ENCODE assay signal across 14 cellular contexts in the genomic region with DNA sequence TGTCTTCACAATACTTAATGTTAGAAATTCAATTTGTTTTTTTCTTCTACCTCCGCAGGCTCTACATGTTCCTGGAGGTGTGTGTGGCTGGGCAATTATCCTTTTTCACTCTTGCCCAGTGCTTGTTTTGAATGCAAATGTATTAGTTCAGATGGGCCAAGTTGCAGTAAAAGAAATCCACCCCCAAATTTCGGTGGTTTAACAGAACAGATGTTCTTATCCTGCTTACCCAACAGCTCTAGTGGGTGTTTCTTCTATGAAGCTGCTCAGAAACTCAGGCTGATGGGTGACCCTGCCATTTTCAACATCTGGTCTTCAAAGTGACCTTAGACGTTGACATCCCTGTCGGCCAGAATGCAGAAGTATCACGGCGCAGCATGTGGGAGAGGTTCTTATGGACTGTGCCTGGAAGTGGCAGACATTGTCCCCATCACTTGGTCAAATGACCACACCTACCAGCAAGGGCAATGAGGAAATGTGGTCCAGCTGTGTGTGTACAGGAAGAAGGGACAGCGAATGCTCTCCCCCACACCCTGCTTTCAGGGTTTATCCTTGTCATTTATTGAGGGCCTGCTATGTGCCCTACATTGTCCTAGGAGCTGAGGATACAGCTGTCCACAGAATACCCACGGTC.
"Had no signal": no experiment of that assay in that cellular context is flagged by ENCODE, and none has a peak within 500 bp of the region (broad histone marks: within the 10 kb centered on the region; RNA-seq: fewer than 3 reads in every experiment).

No MANE protein-coding gene starts in this region.

- H3K9me3 Mint-ChIP-seq: activated naive CD4-positive, alpha-beta T cell treated with anti-CD3 and anti-CD28 coated beads, Interleukin-2, amount 50 U/mL, for 24 hours had no signal

- DNase-seq: activated CD4-positive, alpha-beta T cell treated with anti-CD3 and anti-CD28 coated beads for 48 hours; activated CD8-positive, alpha-beta memory T cell treated with anti-CD3 and anti-CD28 coated beads for 24 hours; central memory CD4-positive, alpha-beta T cell; cortex of kidney; effector memory CD4-positive, alpha-beta T cell; naive B cell; posterior cingulate gyrus; small intestine; stimulated activated naive CD4-positive, alpha-beta T cell; substantia nigra; upper lobe of left lung had no signal

- H3K27me3 Mint-ChIP-seq: activated naive CD4-positive, alpha-beta T cell treated with anti-CD3 and anti-CD28 coated beads, Interleukin-2, amount 50 U/mL, for 24 hours; naive B cell had no signal

- H3K4me3 ChIP-seq: upper lobe of left lung had no signal

- H3K4me3 Mint-ChIP-seq: activated naive CD4-positive, alpha-beta T cell treated with anti-CD3 and anti-CD28 coated beads, Interleukin-2, amount 50 U/mL, for 24 hours had no signal

- H3K27ac Mint-ChIP-seq: activated naive CD4-positive, alpha-beta T cell treated with anti-CD3 and anti-CD28 coated beads, Interleukin-2, amount 50 U/mL, for 24 hours; activated T-helper 2 cell treated with anti-CD3 and anti-CD28 coated beads, Interferon-gamma antibody, Interleukin-2, Interleukin-4, amounts not matched to agents 10 μg/mL and 5 μg/mL and 100 μg/mL, durations not matched to agents 14 hours and 24 hours and 36 hours had no signal

- H3K9me3 ChIP-seq: neutrophil, upper lobe of left lung had no signal

- H3K4me1 Mint-ChIP-seq: activated naive CD4-positive, alpha-beta T cell treated with anti-CD3 and anti-CD28 coated beads, Interleukin-2, amount 50 U/mL, for 24 hours had no signal

- H3K36me3 Mint-ChIP-seq: activated naive CD4-positive, alpha-beta T cell treated with anti-CD3 and anti-CD28 coated beads, Interleukin-2, amount 50 U/mL, for 24 hours; naive B cell had no signal

- H3K36me3 ChIP-seq: neutrophil, upper lobe of left lung had no signal

- H3K4me1 ChIP-seq: upper lobe of left lung had no signal
